ENCODE assay signal across 8 cellular contexts in the genomic region with DNA sequence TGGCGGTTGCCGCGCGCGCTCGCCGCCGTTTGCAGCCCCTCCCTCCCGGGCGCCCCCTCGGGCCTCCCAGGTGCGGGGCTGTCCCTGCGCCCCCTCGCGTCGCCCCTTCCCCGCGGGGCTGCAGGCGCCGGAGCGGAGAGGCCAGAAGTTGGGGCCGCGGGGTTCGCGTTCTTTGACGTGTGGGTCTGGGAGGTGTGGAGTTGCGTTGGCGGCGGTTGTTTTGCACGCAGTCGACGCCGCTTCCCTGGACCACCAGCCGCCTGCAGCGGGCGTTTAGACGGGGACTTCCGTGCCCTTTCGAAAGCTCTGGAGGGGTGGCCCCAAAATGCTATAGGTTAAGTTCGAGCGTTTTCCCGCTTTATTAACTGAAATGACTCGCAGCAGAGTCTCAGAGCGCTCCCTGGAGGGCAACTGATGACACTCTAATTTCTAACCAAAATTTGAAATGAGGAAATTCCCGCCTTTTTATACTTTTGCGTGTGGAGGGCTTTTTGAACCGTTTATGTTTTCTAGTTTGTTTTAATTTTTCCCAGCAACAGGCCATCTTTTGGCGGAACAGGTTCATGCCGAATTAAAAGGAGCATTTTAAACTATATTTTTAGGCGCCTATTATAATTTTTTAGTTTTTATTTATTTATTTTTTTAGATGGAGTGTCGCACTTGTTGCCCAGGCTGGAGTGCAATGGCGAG. TPM values are rescaled to one million over a fixed set of nuclear protein-coding genes. Genes with fewer than 3 reads are reported as not detected.
DNase-seq lines count a peak whose midpoint lies in the region; TF ChIP-seq lines count a peak whose summit lies in the region.

No MANE protein-coding gene starts in this region.

- intact Hi-C loops in ovary (cut with DNase I) (loop anchor here in 3 of 4 donors (5.0 to 10.0 kb wide), 2 partner anchors 92 to 94 kb away; no protein-coding TSS in a partner anchor), tibial artery (cut with DNase I; ENCODE audit: low total_unique reads) (no loop called here)

- H3K4me1 ChIP-seq in ovary (ENCODE audit: insufficient read depth) (peaks cover 10% of the 10 kb centered on the region), tibial artery (peaks cover 0 to 35% (median 17%) of the 10 kb centered on the region in 4 donors)

- H3K27ac ChIP-seq in ovary (peak overlapping the region; percentile 91 to 96), tibial artery (peak overlapping the region; percentile 93 to 99)

- H3K9me3 Mint-ChIP-seq in HFFc6 (no peaks in the 10 kb centered on the region), glutamatergic neuron (ENCODE audit: unreplicated experiment) (peaks cover 5% of the 10 kb centered on the region)

- WGBS in ovary, 3 donors, result 0 to 2% (median 0%) methylated on average over 39 to 52 of the region's 52 CpGs

- TF ChIP-seq POLR2A in ovary (IDR thresholded peaks at IDR 0.05), result no peak

- H3K27me3 ChIP-seq in GM06990 (replicated peaks; ENCODE audit: control insufficient read depth, insufficient read depth, low read length) (no peaks in the 10 kb centered on the region), ovary (no peaks in the 10 kb centered on the region), tibial artery (no peaks in the 10 kb centered on the region)

- in situ Hi-C loops in SK-MEL-5 (cut with HindIII; ENCODE audit: low pct_unique_long_range_greater_than_20kb, low sequenced_read_pairs), result no loop called here

- H3K4me1 Mint-ChIP-seq in HFFc6 (ENCODE audit: low read depth), result peaks cover 29% of the 10 kb centered on the region
- peaks cover 13% of the 10 kb centered on the region for H3K4me1 Mint-ChIP-seq in glutamatergic neuron (ENCODE audit: low read depth, unreplicated experiment)

- H3K4me3 ChIP-seq in GM06990 (replicated peaks; ENCODE audit: low read depth, low read length) (peak overlapping the region; percentile 82), ovary (peak overlapping the region; percentile 100), tibial artery (peak overlapping the region; percentile 66 to 98)

- no peak for TF ChIP-seq EP300 in ovary (IDR thresholded peaks at IDR 0.05)

- H3K4me3 Mint-ChIP-seq in HFFc6 (peak overlapping the region; percentile 95), glutamatergic neuron (ENCODE audit: unreplicated experiment) (peak overlapping the region; percentile 97)

- H3K9me3 ChIP-seq in ovary, result no peaks in the 10 kb centered on the region
- H3K9me3 ChIP-seq in tibial artery, result no peaks in the 10 kb centered on the region

- no peaks in the 10 kb centered on the region for H3K36me3 ChIP-seq in GM06990 (ENCODE audit: control insufficient read depth, insufficient read depth, low read length)
- H3K36me3 ChIP-seq in ovary, result no peaks in the 10 kb centered on the region
- H3K36me3 ChIP-seq in tibial artery, result no peaks in the 10 kb centered on the region

- H3K27ac Mint-ChIP-seq in HFFc6, result peak overlapping the region; percentile 89
- peak overlapping the region; percentile 89 for H3K27ac Mint-ChIP-seq in glutamatergic neuron (ENCODE audit: unreplicated experiment)

- TF ChIP-seq CTCF in GM06990 (IDR thresholded peaks at IDR 0.05; ENCODE audit: insufficient read depth, low read length, poor library complexity, severe bottlenecking) (peak; percentile 70), HFFc6 (IDR thresholded peaks at IDR 0.05) (peak; percentile 82), glutamatergic neuron (IDR thresholded peaks at IDR 0.05; ENCODE audit: partially characterized antibody, unreplicated experiment) (peak; percentile 22), ovary (IDR thresholded peaks at IDR 0.05) (peak; percentile 47 to 68 (median 64)), tibial artery (IDR thresholded peaks at IDR 0.05) (peak; percentile 52 to 67)

- peaks cover 2% of the 10 kb centered on the region; the same call in 1 of the 2 replicates for H3K27me3 Mint-ChIP-seq in HFFc6 (ENCODE audit: insufficient read depth)
- H3K27me3 Mint-ChIP-seq in glutamatergic neuron (ENCODE audit: unreplicated experiment), result no peaks in the 10 kb centered on the region

- H3K36me3 Mint-ChIP-seq in HFFc6 (ENCODE audit: low read depth), result peaks cover 22% of the 10 kb centered on the region; the same call in 1 of the 2 replicates
- no peaks in the 10 kb centered on the region for H3K36me3 Mint-ChIP-seq in glutamatergic neuron (ENCODE audit: unreplicated experiment)

- DNase-seq in GM06990 (ENCODE audit: extremely low read depth, insufficient read length) (peak; percentile 89), HFFc6 (peak; percentile 85), NAMALWA (ENCODE audit: low spot score) (peak; percentile 97), SK-MEL-5 (ENCODE audit: low read depth, low spot score) (peak; percentile 92), glutamatergic neuron (peak; percentile 65), ovary (peak; percentile 65 to 78 (median 69)), tibial artery (peak; percentile 63 to 81)
- peak; percentile 85 for DNase-seq in activated naive CD4-positive, alpha-beta T cell treated with anti-CD3 and anti-CD28 coated beads, Interleukin-2, amount 50 U/mL, for 16 hours

RNA-seq across cellular contexts. Expression of gene TMPO, which starts 0.9 kb away (rescaled TPM):
- 100 to 1,000 TPM in 1 of 6 experiments, 10 to 100 TPM in 5; 48.4 to 112 (median 98.2) TPM for total RNA-seq in HFFc6 (2021; fragmentation: NEBNext Ultra II Directional; extraction: Animal tissue kit (Norgen Biotek cat#: 25700))
- 124 TPM in 2 replicates for total RNA-seq in SK-MEL-5 (2014; rRNA removed; shearing (Covaris generic))
- 76.0 and 113 TPM in 2 replicates for polyA plus RNA-seq in SK-MEL-5 (2015; cell fraction: cytosol; rRNA removed)
- polyA plus RNA-seq in SK-MEL-5 (2015; cell fraction: nucleus; rRNA removed), result 89.6 and 113 TPM in 2 replicates
- total RNA-seq in glutamatergic neuron (ENCODE audit: unreplicated experiment) (80.2 TPM), ovary (100 to 1,000 TPM in 5 of 7 donors, 10 to 100 TPM in 2; 82.0 to 144 (median 117) TPM)
- polyA plus RNA-seq in ovary, result 10 to 100 TPM; 48.4 to 63.6 TPM

Comparison
In these comparisons a context has a peak if more than half of its experiments do, and no peak if none do; other contexts are left out.
1. Peak in every context shown above with its lines: DNase-seq, H3K4me3 ChIP-seq and H3K27ac ChIP-seq.
2. CTCF ChIP-seq: peak in every context shown above with its lines; median percentile 82 in HFFc6; 70 in GM06990; 64 in ovary; 60 in tibial artery; 22 in glutamatergic neuron.